Comparison of ENCODE assay signal across 19 cellular contexts in genomic region chr15:100211855-100212850, GRCh38.
DNase-seq lines count a peak whose midpoint lies in the region; ATAC-seq and TF ChIP-seq lines count a peak whose summit lies in the region.
"Had no signal": no experiment of that assay in that cellular context is flagged by ENCODE, and none has a peak within 500 bp of the region (broad histone marks: within the 10 kb centered on the region; RNA-seq: fewer than 3 reads in every experiment).

No MANE protein-coding gene starts in this region.

- no CpG with 5 or more reads among the region's 11 CpGs for WGBS in mesendoderm (ENCODE audit: extremely low coverage, insufficient coverage, low lambda C conversion rate)
- 46% methylated on average over 11 of the region's 11 CpGs for WGBS in smooth muscle cell (ENCODE audit: low lambda C conversion rate)

- no peaks in the 10 kb centered on the region for H3F3A ChIP-seq in smooth muscle cell (ENCODE audit: low read depth)

- H2BK120ac ChIP-seq in mesendoderm (ENCODE audit: low read depth, low read length), result no peak overlapping the region

- H3K36me3 ChIP-seq in mesendoderm (ENCODE audit: control insufficient read depth, insufficient read depth, low read length) (no peaks in the 10 kb centered on the region), smooth muscle cell (ENCODE audit: low read depth) (no peaks in the 10 kb centered on the region)
- H3K36me3 ChIP-seq: HAP-1, heart right ventricle, neutrophil, SJCRH30, stomach had no signal

- H3K4me2 ChIP-seq in mesendoderm (ENCODE audit: low read length), result no peak overlapping the region
- H3K4me2 ChIP-seq in smooth muscle cell, result peak overlapping the region; percentile 66

- TF ChIP-seq CTCF in epithelial cell of esophagus (IDR thresholded peaks at IDR 0.05; ENCODE audit: insufficient read depth, low read depth, low read length, missing control alignments) (no peak), smooth muscle cell (IDR thresholded peaks at IDR 0.05; ENCODE audit: borderline replicate concordance, insufficient read depth, poor library complexity, severe bottlenecking) (no peak)

- H3K27me3 ChIP-seq in mesendoderm (ENCODE audit: insufficient read depth, low read length, poor library complexity) (no peaks in the 10 kb centered on the region), smooth muscle cell (ENCODE audit: low read depth) (no peaks in the 10 kb centered on the region)
- H3K27me3 ChIP-seq: heart right ventricle, neutrophil, SJCRH30, stomach had no signal

- H3K9me3 ChIP-seq in smooth muscle cell (replicated peaks; ENCODE audit: low read depth), result no peaks in the 10 kb centered on the region
- H3K9me3 ChIP-seq: HAP-1, heart right ventricle, neutrophil, SJCRH30, stomach had no signal

- no peak overlapping the region for H2AFZ ChIP-seq in smooth muscle cell (ENCODE audit: low read depth)

- H3K18ac ChIP-seq in mesendoderm (ENCODE audit: low read length), result no peak overlapping the region

- ATAC-seq in GM19328 (IDR thresholded peaks at IDR 0.05; ENCODE audit: unreplicated experiment), result no peak
- no peak for ATAC-seq in HG02642 (IDR thresholded peaks at IDR 0.05; ENCODE audit: poor library complexity, unreplicated experiment)
- no peak for ATAC-seq in HG03342 (IDR thresholded peaks at IDR 0.05; ENCODE audit: unreplicated experiment)
- ATAC-seq: heart right ventricle had no signal

- no peak overlapping the region for H2BK15ac ChIP-seq in mesendoderm (replicated peaks; ENCODE audit: low read depth)

- H4K8ac ChIP-seq in mesendoderm (ENCODE audit: low read depth, low read length), result no peak overlapping the region

- H2BK5ac ChIP-seq in mesendoderm (ENCODE audit: low read length), result no peak overlapping the region

- DNase-seq in NCI-H226 (peak; percentile 96), epithelial cell of esophagus (ENCODE audit: low read depth) (peak; percentile 12), mesendoderm (peak; percentile 53), smooth muscle cell (lab: John Stamatoyannopoulos, UW; ENCODE audit: unreplicated experiment) (no peak), DMS153 (lab: John Stamatoyannopoulos, UW) (no peak)
- DNase-seq: effector CD4-positive, alpha-beta T cell; EL; heart right ventricle; NCI-H1092 treated with DMSO at 0.1 percent for 48 hours; NCI-H2107; NCI-H526 treated with DMSO at 0.1 percent for 48 hours; SJCRH30; stimulated activated CD4-positive, alpha-beta T cell treated with anti-CD3 and anti-CD28 coated beads, Interleukin-2, amount 100 ng/mL, for 48 hours; stomach had no signal

- H3K27ac ChIP-seq in mesendoderm (ENCODE audit: low read depth, low read length) (no peak overlapping the region), smooth muscle cell (ENCODE audit: low read depth) (no peak overlapping the region)
- H3K27ac ChIP-seq: heart right ventricle, neutrophil, SJCRH30, stomach had no signal

- no peaks in the 10 kb centered on the region for H4K20me1 ChIP-seq in smooth muscle cell (ENCODE audit: low read depth)

- H3K4me3 ChIP-seq in epithelial cell of esophagus (ENCODE audit: low read length) (no peak overlapping the region), mesendoderm (ENCODE audit: low read length) (no peak overlapping the region), smooth muscle cell (no peak overlapping the region)
- H3K4me3 ChIP-seq: HAP-1, heart right ventricle, SJCRH30, stomach had no signal

- H4K5ac ChIP-seq in mesendoderm (ENCODE audit: low read length), result no peak overlapping the region

- H3K4me1 ChIP-seq in mesendoderm (ENCODE audit: control insufficient read depth, low read depth, low read length) (peaks cover 2% of the 10 kb centered on the region), smooth muscle cell (ENCODE audit: low read depth) (peaks cover 5% of the 10 kb centered on the region)
- H3K4me1 ChIP-seq: HAP-1 had no signal

- no peak overlapping the region for H3K4ac ChIP-seq in mesendoderm (ENCODE audit: low read depth, low read length)

- H3K9ac ChIP-seq in mesendoderm (ENCODE audit: low read length) (no peak overlapping the region), smooth muscle cell (ENCODE audit: low read depth) (no peak overlapping the region)

- H3K79me2 ChIP-seq in mesendoderm (ENCODE audit: control insufficient read depth, insufficient read depth, low read length) (no peaks in the 10 kb centered on the region), smooth muscle cell (ENCODE audit: low read depth) (no peaks in the 10 kb centered on the region)

- H2AK5ac ChIP-seq in mesendoderm (ENCODE audit: low read length), result no peak overlapping the region

- H3K79me1 ChIP-seq in mesendoderm (ENCODE audit: low read length), result no peaks in the 10 kb centered on the region

- no peak overlapping the region for H3K23ac ChIP-seq in mesendoderm (ENCODE audit: low read length)

- H3K56ac ChIP-seq in mesendoderm (ENCODE audit: low read length), result no peak overlapping the region

Comparison
In these comparisons a context has a peak if more than half of its experiments do, and no peak if none do; other contexts are left out.
1. DNase-seq: peak in NCI-H226 (single experiment), epithelial cell of esophagus (single experiment) and mesendoderm (single experiment); none in smooth muscle cell (single experiment) and DMS153 (single experiment).